Comparison of ENCODE assay signal across 8 cellular contexts in the genomic region with DNA sequence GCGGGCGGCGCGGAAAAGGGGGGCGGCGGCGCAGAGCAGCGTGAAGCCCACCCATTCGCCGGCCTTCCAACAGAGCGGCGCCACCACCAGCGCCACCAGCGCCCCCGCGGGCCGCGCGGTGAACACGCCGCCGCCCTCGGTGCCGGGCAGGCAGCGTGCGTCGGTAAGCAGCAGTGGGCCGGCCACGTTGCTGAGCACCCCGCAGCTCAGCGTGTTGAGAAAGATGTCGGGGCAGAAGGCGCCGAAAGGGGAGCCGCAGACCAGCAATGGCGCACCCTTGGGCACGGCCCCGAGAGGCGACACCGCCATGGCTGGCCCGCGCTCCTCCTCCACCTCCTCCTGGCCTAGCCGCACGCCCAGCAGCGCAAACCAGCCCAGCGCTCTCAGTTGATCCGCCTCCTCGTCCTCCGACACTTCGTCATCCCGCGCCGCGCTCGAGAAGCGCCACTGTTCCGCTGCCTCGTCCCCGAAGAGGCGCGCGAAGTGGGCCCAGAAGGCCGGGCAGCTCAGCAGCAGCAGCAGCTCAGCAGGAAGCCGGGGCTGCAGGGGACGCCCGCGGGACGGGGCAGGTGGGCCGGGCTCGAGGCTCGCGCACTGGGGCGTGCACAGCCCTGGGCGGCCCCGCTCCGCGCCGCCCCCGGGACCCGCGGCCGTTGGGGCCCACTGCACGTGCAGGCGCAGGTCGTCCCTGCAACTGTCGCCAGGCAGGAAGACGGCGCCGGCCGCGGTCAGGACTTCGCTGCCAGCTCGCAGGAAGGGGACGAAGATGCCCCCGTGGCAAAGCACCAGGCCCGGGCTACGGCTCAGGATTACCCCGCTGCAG. TPM values are rescaled to one million over a fixed set of nuclear protein-coding genes. Genes with fewer than 3 reads are reported as not detected.
DNase-seq lines count a peak whose midpoint lies in the region; ATAC-seq and TF ChIP-seq lines count a peak whose summit lies in the region.

No MANE protein-coding gene starts in this region.

- H3K4me1 Mint-ChIP-seq in activated CD8-positive, alpha-beta memory T cell treated with anti-CD3 and anti-CD28 coated beads, Interleukin-2, amount 10 ng/mL, durations not matched to agents 7 days and 5 days: peaks cover 32% of the 10 kb centered on the region
- peaks cover 9% of the 10 kb centered on the region for H3K4me1 Mint-ChIP-seq in endothelial cell (ENCODE audit: unreplicated experiment)

- H3K27me3 ChIP-seq in AG04450 (ENCODE audit: control insufficient read depth, insufficient read depth, low read length): no peaks in the 10 kb centered on the region

- TF ChIP-seq CTCF in AG04450 (IDR thresholded peaks at IDR 0.05; ENCODE audit: low read depth, low read length): peak; percentile 38; the same call in 1 of the 2 replicates
- TF ChIP-seq CTCF in endothelial cell (IDR thresholded peaks at IDR 0.05; ENCODE audit: unreplicated experiment): no peak

- no peaks in the 10 kb centered on the region for H3K9me3 Mint-ChIP-seq in activated CD8-positive, alpha-beta memory T cell treated with anti-CD3 and anti-CD28 coated beads, Interleukin-2, amount 10 ng/mL, durations not matched to agents 7 days and 5 days (ENCODE audit: low read depth)
- no peaks in the 10 kb centered on the region for H3K9me3 Mint-ChIP-seq in endothelial cell (ENCODE audit: unreplicated experiment)

- DNase-seq in AG04450 (ENCODE audit: low read depth, low spot score) (no peak), NCI-H69 (lab: John Stamatoyannopoulos, UW) (peak; percentile 72), endothelial cell (ENCODE audit: low spot score) (peak; percentile 64), midbrain (lab: John Stamatoyannopoulos, UW) (peak; percentile 64)
- peak; percentile 84 for DNase-seq in activated CD8-positive, alpha-beta memory T cell treated with anti-CD3 and anti-CD28 coated beads, Interleukin-2, amount 10 ng/mL, durations not matched to agents 7 days and 5 days
- DNase-seq in stimulated activated CD8-positive, alpha-beta memory T cell treated with anti-CD3 and anti-CD28 coated beads, Interleukin-2, amount 100 ng/mL, for 1 hour (ENCODE audit: low read depth in 2 of 2): peak; percentile 42 to 46

- no peaks in the 10 kb centered on the region for H3K27me3 Mint-ChIP-seq in activated CD8-positive, alpha-beta memory T cell treated with anti-CD3 and anti-CD28 coated beads, Interleukin-2, amount 10 ng/mL, durations not matched to agents 7 days and 5 days
- H3K27me3 Mint-ChIP-seq in endothelial cell (ENCODE audit: unreplicated experiment): peaks cover 13% of the 10 kb centered on the region

- ATAC-seq in GM18867 (IDR thresholded peaks at IDR 0.05; ENCODE audit: unreplicated experiment) (peak; percentile 56), HG03095 (IDR thresholded peaks at IDR 0.05; ENCODE audit: unreplicated experiment) (peak; percentile 47)
- ATAC-seq in activated CD8-positive, alpha-beta memory T cell treated with anti-CD3 and anti-CD28 coated beads, Interleukin-2, amount 10 ng/mL, durations not matched to agents 7 days and 5 days: peak; percentile 73

- peaks cover 15% of the 10 kb centered on the region for H3K36me3 Mint-ChIP-seq in activated CD8-positive, alpha-beta memory T cell treated with anti-CD3 and anti-CD28 coated beads, Interleukin-2, amount 10 ng/mL, durations not matched to agents 7 days and 5 days
- peaks cover 9% of the 10 kb centered on the region for H3K36me3 Mint-ChIP-seq in endothelial cell (ENCODE audit: low read depth, unreplicated experiment)

- H3K27ac Mint-ChIP-seq in activated CD8-positive, alpha-beta memory T cell treated with anti-CD3 and anti-CD28 coated beads, Interleukin-2, amount 10 ng/mL, durations not matched to agents 7 days and 5 days: peak overlapping the region; percentile 91
- H3K27ac Mint-ChIP-seq in endothelial cell (ENCODE audit: unreplicated experiment): no peak overlapping the region

- H3K4me3 Mint-ChIP-seq in activated CD8-positive, alpha-beta memory T cell treated with anti-CD3 and anti-CD28 coated beads, Interleukin-2, amount 10 ng/mL, durations not matched to agents 7 days and 5 days: peak overlapping the region; percentile 87
- peak overlapping the region; percentile 71 for H3K4me3 Mint-ChIP-seq in endothelial cell (ENCODE audit: unreplicated experiment)

- no peaks in the 10 kb centered on the region for H3K9me3 ChIP-seq in AG04450 (ENCODE audit: control insufficient read depth, insufficient read depth, low read length)

- peak overlapping the region; percentile 68 for H3K4me3 ChIP-seq in AG04450 (ENCODE audit: low read depth, low read length)

- CTCF ChIA-PET in AG04450 (lab: Charles Lee): interaction anchor here (0.6 to 3.8 kb wide), 39 partner anchors 8 to 359 kb away, joined by 3 to 54 read pairs (median 5); a partner anchor contains a TSS
- CTCF ChIA-PET in activated CD8-positive, alpha-beta memory T cell treated with anti-CD3 and anti-CD28 coated beads, Interleukin-2, amount 10 ng/mL, durations not matched to agents 7 days and 5 days (lab: Charles Lee): interaction anchor here (0.5 to 4.7 kb wide), 46 partner anchors 9 to 310 kb away, joined by 3 to 69 read pairs (median 5); a partner anchor contains a TSS

- POLR2A ChIA-PET in AG04450 (lab: Yijun Ruan, JAX): interaction anchor here (0.6 to 2.2 kb wide), 15 partner anchors 10 to 259 kb away, joined by 3 to 28 read pairs (median 6); a partner anchor contains a TSS

- H3K27ac ChIP-seq in AG04450 (ENCODE audit: low read depth, low read length): peak overlapping the region; percentile 77

RNA-seq across cellular contexts. Expression of a gene that starts 0.6 kb away (rescaled TPM):
- polyA plus RNA-seq in AG04450 (2011; rRNA removed): 2.7 and 3.4 TPM in 2 replicates
- 2.7 and 3.1 TPM in 2 replicates for polyA minus RNA-seq in AG04450 (2011; rRNA and poly(A)+ RNA removed)
- total RNA-seq in activated CD8-positive, alpha-beta memory T cell treated with anti-CD3 and anti-CD28 coated beads, Interleukin-2, amount 10 ng/mL, durations not matched to agents 7 days and 5 days: 10 to 100 TPM; 12.4 to 13.8 TPM
- total RNA-seq in endothelial cell (ENCODE audit: unreplicated experiment): 6.7 TPM

RNA-seq across cellular contexts. Expression of a gene that starts 13.3 kb away (rescaled TPM):
- 9.1 and 10.4 TPM in 2 replicates for polyA plus RNA-seq in AG04450 (2011; rRNA removed)
- polyA minus RNA-seq in AG04450 (2011; rRNA and poly(A)+ RNA removed): 8.9 and 9.9 TPM in 2 replicates
- 10 to 100 TPM; 12.6 to 13.8 TPM for total RNA-seq in activated CD8-positive, alpha-beta memory T cell treated with anti-CD3 and anti-CD28 coated beads, Interleukin-2, amount 10 ng/mL, durations not matched to agents 7 days and 5 days
- total RNA-seq in endothelial cell (ENCODE audit: unreplicated experiment): 1.7 TPM

RNA-seq across cellular contexts. Expression of a gene that starts 24.4 kb away (rescaled TPM):
- 108 and 134 TPM in 2 replicates for polyA plus RNA-seq in AG04450 (2011; rRNA removed)
- polyA minus RNA-seq in AG04450 (2011; rRNA and poly(A)+ RNA removed): 315 and 350 TPM in 2 replicates
- total RNA-seq in activated CD8-positive, alpha-beta memory T cell treated with anti-CD3 and anti-CD28 coated beads, Interleukin-2, amount 10 ng/mL, durations not matched to agents 7 days and 5 days: 100 to 1,000 TPM in 1 of 2 experiments, 10 to 100 TPM in 1; 89.5 to 111 TPM
- 146 TPM for total RNA-seq in endothelial cell (ENCODE audit: unreplicated experiment)
